In the genomic region with DNA sequence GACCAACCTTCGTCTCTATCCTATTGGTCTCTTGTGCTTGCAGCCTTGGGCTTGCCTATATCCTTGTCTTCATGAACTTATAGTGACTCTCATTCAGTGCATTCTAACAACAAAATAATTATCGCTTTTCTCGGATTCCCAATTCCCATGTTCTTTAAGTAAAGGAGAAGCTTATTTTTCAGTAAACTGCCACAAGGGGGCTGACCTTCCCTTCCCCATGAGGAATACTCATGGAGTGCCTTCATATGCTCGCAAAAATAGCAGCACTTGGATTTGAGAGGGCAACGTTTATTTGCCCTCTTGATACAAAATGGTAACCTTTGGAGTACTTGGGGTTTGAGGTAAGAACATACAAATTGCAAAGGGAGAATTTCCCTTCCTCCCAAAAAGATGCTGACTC, we compare ENCODE assay signal across 33 cellular contexts.
DNase-seq lines count a peak whose midpoint lies in the region; FAIRE-seq and TF ChIP-seq lines count a peak whose summit lies in the region.
"Had no signal": no experiment of that assay in that cellular context is flagged by ENCODE, and none has a peak within 500 bp of the region (broad histone marks: within the 10 kb centered on the region; RNA-seq: fewer than 3 reads in every experiment).

No MANE protein-coding gene starts in this region.

- H3K4me3 ChIP-seq in BE2C (ENCODE audit: low read depth, low read length) (no peak overlapping the region), H7 (ENCODE audit: insufficient read depth, low read depth, low read length) (no peak overlapping the region)
- H3K4me3 ChIP-seq: breast epithelium, GM12878, pancreas, right atrium auricular region, upper lobe of right lung had no signal

- FAIRE-seq in GM12891 (lab: Jason Lieb, UNC), result no peak
- FAIRE-seq: D721Med, endothelial cell of umbilical vein, GM12878, pancreas, small intestine had no signal

- H3K27ac ChIP-seq in VCaP, result no peak overlapping the region
- H3K27ac ChIP-seq: breast epithelium, pancreas, right atrium auricular region, upper lobe of right lung had no signal

- no peaks in the 10 kb centered on the region for H3K27me3 ChIP-seq in BE2C
- no peaks in the 10 kb centered on the region for H3K27me3 ChIP-seq in H7 (ENCODE audit: control insufficient read depth, insufficient read depth, low read length)
- H3K27me3 ChIP-seq: right atrium auricular region, upper lobe of right lung had no signal

- no peaks in the 10 kb centered on the region for H3K9me3 ChIP-seq in BE2C
- H3K9me3 ChIP-seq: pancreas, upper lobe of right lung had no signal

- no peak for TF ChIP-seq POLR2A in GM12891 (IDR thresholded peaks at IDR 0.05; ENCODE audit: low read depth, low read length)

- H3K36me3 ChIP-seq in BE2C, result no peaks in the 10 kb centered on the region
- H3K36me3 ChIP-seq in H7 (replicated peaks; ENCODE audit: control insufficient read depth, insufficient read depth, low read length), result no peaks in the 10 kb centered on the region
- H3K36me3 ChIP-seq: breast epithelium, pancreas, right atrium auricular region, upper lobe of right lung had no signal

- H3K4me1 ChIP-seq in BE2C, result no peaks in the 10 kb centered on the region
- H3K4me1 ChIP-seq: breast epithelium, pancreas, right atrium auricular region, upper lobe of right lung had no signal

- DNase-seq in BE2C, result no peak
- DNase-seq in H7, result peak; percentile 6
- DNase-seq in left kidney (ENCODE audit: low read depth, low spot score), result peak; percentile 4
- no peak for DNase-seq in middle frontal gyrus (ENCODE audit: extremely low spot score, low spot score)
- no peak for DNase-seq in occipital lobe (lab: John Stamatoyannopoulos, UW)
- no peak for DNase-seq in GM12891 (ENCODE audit: insufficient read length, low spot score)
- DNase-seq: activated B cell treated with CpG ODN at 0.5 μM for 24 hours; activated CD4-positive, alpha-beta T cell treated with anti-CD3 and anti-CD28 coated beads, Interleukin-2, amount 50 U/mL, for 1 hour; activated effector memory CD4-positive, alpha-beta T cell treated with anti-CD3 and anti-CD28 coated beads, Interleukin-2, amount 50 U/mL, for 16 hours; activated naive CD8-positive, alpha-beta T cell treated with anti-CD3 and anti-CD28 coated beads for 36 hours; activated T-cell treated with anti-CD3 and anti-CD28 coated beads, Interleukin-2, amount 50 U/mL, for 24 hours; anterior cingulate cortex; CD4-positive, CD25-positive, alpha-beta regulatory T cell; EL; HCEC 1CT; hippocampal formation; left cardiac atrium; mammary epithelial cell; NCI-H1092 treated with DMSO at 0.1 percent for 48 hours; NCI-H187; NCI-H524; nephron progenitor cell; pancreas; small intestine; stimulated activated naive B cell treated with anti-CD40 and anti-IgM and Interleukin-4, amounts not matched to agents 10 μg/mL and 1 μg/mL and 100 μg/mL, for 72 hours; T1000; upper lobe of right lung had no signal

- TF ChIP-seq CTCF in BE2C (IDR thresholded peaks at IDR 0.05; ENCODE audit: low read depth, low read length), result peak; percentile 32
- peak; percentile 18; the same call in 1 of the 2 replicates for TF ChIP-seq CTCF in VCaP (conservative IDR thresholded peaks at IDR 0.05)

TF ChIP-seq in GM12891, 5 proteins besides CTCF, POLR2A, EP300 and RAD21:
- no peak for TF ChIP-seq POU2F2 (IDR thresholded peaks at IDR 0.05; ENCODE audit: low read depth, low read length)
- TF ChIP-seq POLR2AphosphoS5 (IDR thresholded peaks at IDR 0.05; ENCODE audit: low read depth, low read length), result no peak
TF ChIP-seq in GM12891: peak in this region for 0.

Comparison
In these comparisons a context has a peak if more than half of its experiments do, and no peak if none do; other contexts are left out.
1. DNase-seq: peak in H7 (single experiment) and left kidney (single experiment); none in BE2C (single experiment), middle frontal gyrus (single experiment), occipital lobe (single experiment) and GM12891 (single experiment).